ENCODE assay signal across 29 cellular contexts in genomic region chr2:46705663-46706062, GRCh38. TPM values are rescaled to one million over a fixed set of nuclear protein-coding genes. Genes with fewer than 3 reads are reported as not detected.
DNase-seq lines count a peak whose midpoint lies in the region; ATAC-seq and TF ChIP-seq lines count a peak whose summit lies in the region.
"Had no signal": no experiment of that assay in that cellular context is flagged by ENCODE, and none has a peak within 500 bp of the region (broad histone marks: within the 10 kb centered on the region; RNA-seq: fewer than 3 reads in every experiment).

No MANE protein-coding gene starts in this region.

- H3K27me3 ChIP-seq in GM23338 (ENCODE audit: insufficient read depth): peaks cover 3% of the 10 kb centered on the region; the same call in 1 of the 2 replicates
- H3K27me3 ChIP-seq in iPS-18a (ENCODE audit: control insufficient read depth, insufficient read depth, low read length): no peaks in the 10 kb centered on the region
- H3K27me3 ChIP-seq in smooth muscle cell (ENCODE audit: low read depth): no peaks in the 10 kb centered on the region
- no peaks in the 10 kb centered on the region for H3K27me3 ChIP-seq in neural progenitor cell
- H3K27me3 ChIP-seq: brain microvascular endothelial cell, right atrium auricular region, tibial nerve had no signal

- H3K4me1 Mint-ChIP-seq in GM23338: peaks cover 38% of the 10 kb centered on the region
- H3K4me1 Mint-ChIP-seq in activated T-helper 1 cell treated with anti-CD3 and anti-CD28 coated beads, Interleukin-12 subunit alpha, Interleukin-12 subunit beta, Interleukin-2, Interleukin-4 antibody, amounts not matched to agents 30 ng/mL and 10 ng/mL and 1 ng/mL, durations not matched to agents 14 hours and 24 hours and 36 hours (ENCODE audit: low read depth): peaks cover 24% of the 10 kb centered on the region
- H3K4me1 Mint-ChIP-seq in neural progenitor cell: peaks cover 6% of the 10 kb centered on the region

- no peak for TF ChIP-seq CTCF in GM23338 (conservative IDR thresholded peaks at IDR 0.05; ENCODE audit: low read depth in 2 of 2)
- no peak for TF ChIP-seq CTCF in smooth muscle cell (IDR thresholded peaks at IDR 0.05; ENCODE audit: borderline replicate concordance, insufficient read depth, poor library complexity, severe bottlenecking)
- no peak for TF ChIP-seq CTCF in neural progenitor cell (IDR thresholded peaks at IDR 0.05)

- H3K27me3 Mint-ChIP-seq in GM23338 (ENCODE audit: insufficient read depth, low read depth, poor library complexity): peaks cover 4% of the 10 kb centered on the region
- H3K27me3 Mint-ChIP-seq in activated T-helper 1 cell treated with anti-CD3 and anti-CD28 coated beads, Interleukin-12 subunit alpha, Interleukin-12 subunit beta, Interleukin-2, Interleukin-4 antibody, amounts not matched to agents 30 ng/mL and 10 ng/mL and 1 ng/mL, durations not matched to agents 14 hours and 24 hours and 36 hours (ENCODE audit: insufficient read depth): no peaks in the 10 kb centered on the region
- no peaks in the 10 kb centered on the region for H3K27me3 Mint-ChIP-seq in neural progenitor cell (ENCODE audit: insufficient read depth, low read depth)
- H3K27me3 Mint-ChIP-seq: activated CD4-positive, alpha-beta memory T cell treated with anti-CD3 and anti-CD28 coated beads for 36 hours; CD4-positive, CD25-positive, alpha-beta regulatory T cell had no signal

- H3K36me3 Mint-ChIP-seq in GM23338 (ENCODE audit: low read depth): no peaks in the 10 kb centered on the region
- no peaks in the 10 kb centered on the region for H3K36me3 Mint-ChIP-seq in activated T-helper 1 cell treated with anti-CD3 and anti-CD28 coated beads, Interleukin-12 subunit alpha, Interleukin-12 subunit beta, Interleukin-2, Interleukin-4 antibody, amounts not matched to agents 30 ng/mL and 10 ng/mL and 1 ng/mL, durations not matched to agents 14 hours and 24 hours and 36 hours (ENCODE audit: low read depth)
- peaks cover 8% of the 10 kb centered on the region for H3K36me3 Mint-ChIP-seq in neural progenitor cell
- H3K36me3 Mint-ChIP-seq: activated CD4-positive, alpha-beta memory T cell treated with anti-CD3 and anti-CD28 coated beads for 36 hours; CD4-positive, CD25-positive, alpha-beta regulatory T cell had no signal

- H3K4me2 ChIP-seq in GM23338: peak overlapping the region; percentile 70
- peak overlapping the region; percentile 70 for H3K4me2 ChIP-seq in smooth muscle cell
- H3K4me2 ChIP-seq in neural progenitor cell: no peak overlapping the region

- ATAC-seq in GM23338: no peak
- ATAC-seq: activated T-cell treated with anti-CD3 and anti-CD28 coated beads, Interleukin-2, amount 50 U/mL, for 72 hours; left lobe of liver had no signal

- H3K4me3 ChIP-seq in GM23338: peak overlapping the region; percentile 44; the same call in 1 of the 2 replicates
- H3K4me3 ChIP-seq in SK-N-MC: 0 out of 2 replicates have a peak overlapping the region, but pooled peaks have one; percentile 2
- H3K4me3 ChIP-seq in iPS-18a (ENCODE audit: low read length): no peak overlapping the region
- H3K4me3 ChIP-seq in smooth muscle cell: no peak overlapping the region
- no peak overlapping the region for H3K4me3 ChIP-seq in neural progenitor cell
- H3K4me3 ChIP-seq: right atrium auricular region, tibial nerve had no signal

- H3K27ac Mint-ChIP-seq in GM23338 (no peak overlapping the region), neural progenitor cell (no peak overlapping the region)
- no peak overlapping the region for H3K27ac Mint-ChIP-seq in activated T-helper 1 cell treated with anti-CD3 and anti-CD28 coated beads, Interleukin-12 subunit alpha, Interleukin-12 subunit beta, Interleukin-2, Interleukin-4 antibody, amounts not matched to agents 30 ng/mL and 10 ng/mL and 1 ng/mL, durations not matched to agents 14 hours and 24 hours and 36 hours
- H3K27ac Mint-ChIP-seq: activated CD4-positive, alpha-beta memory T cell treated with anti-CD3 and anti-CD28 coated beads for 36 hours; activated T-cell treated with anti-CD3 and anti-CD28 coated beads, Interleukin-2, amount 50 U/mL, for 72 hours; CD4-positive, CD25-positive, alpha-beta regulatory T cell; T-helper 1 cell treated with Interleukin-12 subunit alpha and Interleukin-12 subunit beta and Interleukin-4 antibody, amounts not matched to agents 30 μg/mL and 1 μg/mL, for 36 hours had no signal

- H3K27ac ChIP-seq in GM23338 (ENCODE audit: low read depth) (peak overlapping the region; percentile 66; the same call in 1 of the 2 replicates), SK-N-MC (no peak overlapping the region), iPS-18a (ENCODE audit: low read length) (peak overlapping the region; percentile 70), smooth muscle cell (ENCODE audit: low read depth) (peak overlapping the region; percentile 55), neural progenitor cell (no peak overlapping the region)
- H3K27ac ChIP-seq: brain microvascular endothelial cell, right atrium auricular region, RWPE1, tibial nerve had no signal

- H3F3A ChIP-seq in GM23338 (replicated peaks; ENCODE audit: low read depth) (no peaks in the 10 kb centered on the region), smooth muscle cell (ENCODE audit: low read depth) (peaks cover 17% of the 10 kb centered on the region), neural progenitor cell (ENCODE audit: low read depth) (no peaks in the 10 kb centered on the region)

- H3K9me3 Mint-ChIP-seq in GM23338 (no peaks in the 10 kb centered on the region), neural progenitor cell (peaks cover 7% of the 10 kb centered on the region)
- H3K9me3 Mint-ChIP-seq in activated T-helper 1 cell treated with anti-CD3 and anti-CD28 coated beads, Interleukin-12 subunit alpha, Interleukin-12 subunit beta, Interleukin-2, Interleukin-4 antibody, amounts not matched to agents 30 ng/mL and 10 ng/mL and 1 ng/mL, durations not matched to agents 14 hours and 24 hours and 36 hours: no peaks in the 10 kb centered on the region
- H3K9me3 Mint-ChIP-seq: activated CD4-positive, alpha-beta memory T cell treated with anti-CD3 and anti-CD28 coated beads for 36 hours; activated T-cell treated with anti-CD3 and anti-CD28 coated beads, Interleukin-2, amount 50 U/mL, for 72 hours; neural crest cell; T-helper 1 cell treated with Interleukin-12 subunit alpha and Interleukin-12 subunit beta and Interleukin-4 antibody, amounts not matched to agents 30 μg/mL and 1 μg/mL, for 36 hours had no signal

- H2AFZ ChIP-seq in GM23338 (no peak overlapping the region), smooth muscle cell (ENCODE audit: low read depth) (no peak overlapping the region), neural progenitor cell (replicated peaks) (no peak overlapping the region)
- H2AFZ ChIP-seq: parathyroid adenoma had no signal

- WGBS in smooth muscle cell (ENCODE audit: low lambda C conversion rate): 82% methylated on average over 2 of the region's 2 CpGs

- peaks cover 29% of the 10 kb centered on the region for H4K20me1 ChIP-seq in GM23338 (replicated peaks; ENCODE audit: insufficient read depth)
- H4K20me1 ChIP-seq in smooth muscle cell (ENCODE audit: low read depth): peaks cover 100% of the 10 kb centered on the region
- peaks cover 60% of the 10 kb centered on the region for H4K20me1 ChIP-seq in neural progenitor cell (ENCODE audit: low read depth)

- H3K36me3 ChIP-seq in GM23338 (ENCODE audit: insufficient read depth): no peaks in the 10 kb centered on the region
- no peaks in the 10 kb centered on the region for H3K36me3 ChIP-seq in SK-N-MC (ENCODE audit: insufficient read depth, low read length)
- no peaks in the 10 kb centered on the region for H3K36me3 ChIP-seq in iPS-18a (ENCODE audit: control insufficient read depth, low read depth, low read length)
- H3K36me3 ChIP-seq in smooth muscle cell (ENCODE audit: low read depth): no peaks in the 10 kb centered on the region
- no peaks in the 10 kb centered on the region for H3K36me3 ChIP-seq in neural progenitor cell
- H3K36me3 ChIP-seq: brain microvascular endothelial cell, right atrium auricular region, tibial nerve had no signal

- H3K4me1 ChIP-seq in GM23338 (ENCODE audit: insufficient read depth) (peaks cover 71% of the 10 kb centered on the region), iPS-18a (ENCODE audit: control insufficient read depth, low read depth, low read length) (peaks cover 76% of the 10 kb centered on the region), smooth muscle cell (ENCODE audit: low read depth) (peaks cover 41% of the 10 kb centered on the region), neural progenitor cell (peaks cover 26% of the 10 kb centered on the region)

- no peaks in the 10 kb centered on the region for H3K9me2 ChIP-seq in GM23338 (ENCODE audit: insufficient read depth)

- H3K79me2 ChIP-seq in GM23338 (replicated peaks; ENCODE audit: insufficient read depth) (peaks cover 91% of the 10 kb centered on the region), smooth muscle cell (ENCODE audit: low read depth) (peaks cover 100% of the 10 kb centered on the region), neural progenitor cell (ENCODE audit: low read depth) (peaks cover 100% of the 10 kb centered on the region)

- no peak overlapping the region for H3K9ac ChIP-seq in SK-N-MC (ENCODE audit: insufficient read length)
- H3K9ac ChIP-seq in iPS-18a (ENCODE audit: low read length): peak overlapping the region; percentile 24
- H3K9ac ChIP-seq in smooth muscle cell (ENCODE audit: low read depth): no peak overlapping the region
- no peak overlapping the region for H3K9ac ChIP-seq in neural progenitor cell
- H3K9ac ChIP-seq: parathyroid adenoma had no signal

- intact Hi-C loops in activated T-helper 1 cell treated with anti-CD3 and anti-CD28 coated beads, Interleukin-12 subunit alpha, Interleukin-12 subunit beta, Interleukin-2, Interleukin-4 antibody, amounts not matched to agents 30 ng/mL and 10 ng/mL and 1 ng/mL, durations not matched to agents 14 hours and 24 hours and 36 hours (cut with micrococcal nuclease): no loop called here
- intact Hi-C loops in posterior cingulate gyrus (cut with DNase I): no loop called here

- DNase-seq in GM23338 (ENCODE audit: low spot score) (no peak), SK-N-MC (ENCODE audit: low read depth, low spot score) (no peak), smooth muscle cell (lab: John Stamatoyannopoulos, UW; ENCODE audit: unreplicated experiment) (no peak), neural progenitor cell (ENCODE audit: low spot score) (no peak), posterior cingulate gyrus (no peak)
- DNase-seq in activated T-helper 1 cell treated with anti-CD3 and anti-CD28 coated beads, Interleukin-12 subunit alpha, Interleukin-12 subunit beta, Interleukin-2, Interleukin-4 antibody, amounts not matched to agents 30 ng/mL and 10 ng/mL and 1 ng/mL, durations not matched to agents 14 hours and 24 hours and 36 hours (ENCODE audit: low spot score): no peak
- DNase-seq: activated CD4-positive, alpha-beta memory T cell treated with anti-CD3 and anti-CD28 coated beads for 36 hours; activated CD4-positive, CD25-positive, alpha-beta regulatory T cell treated with anti-CD3 and anti-CD28 coated beads, Interleukin-2, amount 50 U/mL, for 72 hours; activated naive CD4-positive, alpha-beta T cell treated with Interleukin-2 at 50 U/mL for 16 hours; activated T-cell treated with anti-CD3 and anti-CD28 coated beads, Interleukin-2, amount 50 U/mL, for 72 hours; brain microvascular endothelial cell; CD4-positive, CD25-positive, alpha-beta regulatory T cell; hypothalamus; KBM-7; mesendoderm; NCI-H1105 treated with DMSO at 0.1 percent for 48 hours; NCI-H1930; NCI-H2171 treated with DMSO at 0.1 percent for 48 hours; NCI-H510A treated with DMSO at 0.1 percent for 48 hours; stimulated activated CD4-positive, alpha-beta T cell treated with anti-CD3 and anti-CD28 coated beads, Interleukin-12 subunit alpha, Interleukin-12 subunit beta, amount 100 ng/mL, for 4 hours; stimulated activated CD4-positive, alpha-beta T cell treated with anti-CD3 and anti-CD28 coated beads, Interleukin-4, amount 100 ng/mL, for 1 hour had no signal

- H3K4me3 Mint-ChIP-seq in GM23338: peak overlapping the region; percentile 69; the same call in 2 of the 3 replicates
- H3K4me3 Mint-ChIP-seq in activated T-helper 1 cell treated with anti-CD3 and anti-CD28 coated beads, Interleukin-12 subunit alpha, Interleukin-12 subunit beta, Interleukin-2, Interleukin-4 antibody, amounts not matched to agents 30 ng/mL and 10 ng/mL and 1 ng/mL, durations not matched to agents 14 hours and 24 hours and 36 hours: no peak overlapping the region
- H3K4me3 Mint-ChIP-seq in neural progenitor cell: no peak overlapping the region
- H3K4me3 Mint-ChIP-seq: activated CD4-positive, alpha-beta memory T cell treated with anti-CD3 and anti-CD28 coated beads for 36 hours; activated T-cell treated with anti-CD3 and anti-CD28 coated beads, Interleukin-2, amount 50 U/mL, for 72 hours; CD4-positive, CD25-positive, alpha-beta regulatory T cell; neural crest cell; T-helper 1 cell treated with Interleukin-12 subunit alpha and Interleukin-12 subunit beta and Interleukin-4 antibody, amounts not matched to agents 30 μg/mL and 1 μg/mL, for 36 hours had no signal

- H3K9me3 ChIP-seq in SK-N-MC (ENCODE audit: low read depth, low read length) (no peaks in the 10 kb centered on the region), iPS-18a (ENCODE audit: control insufficient read depth, low read depth, low read length) (no peaks in the 10 kb centered on the region), smooth muscle cell (replicated peaks; ENCODE audit: low read depth) (no peaks in the 10 kb centered on the region), neural progenitor cell (ENCODE audit: low read depth) (no peaks in the 10 kb centered on the region)
- H3K9me3 ChIP-seq: right atrium auricular region, tibial nerve had no signal

RNA-seq across cellular contexts. Expression of gene SOCS5, which starts 6.6 kb away (rescaled TPM):
- total RNA-seq in GM23338 (2014; rRNA removed; shearing (Covaris generic)): 23.9 and 24.1 TPM in 2 replicates
- polyA plus RNA-seq in GM23338 (2016; fragmentation: Nextera tagmentation; extraction: Ambion mirVana) (5.5 and 5.8 TPM in 2 replicates), smooth muscle cell (6.2 and 8.9 TPM in 2 replicates)
- total RNA-seq in smooth muscle cell (31.1 and 42.8 TPM in 2 replicates), neural progenitor cell (ENCODE audit: low replicate concordance) (22.1 and 26.6 TPM in 2 replicates)
- 6.5 and 6.6 TPM in 2 replicates for total RNA-seq in activated T-helper 1 cell treated with anti-CD3 and anti-CD28 coated beads, Interleukin-12 subunit alpha, Interleukin-12 subunit beta, Interleukin-2, Interleukin-4 antibody, amounts not matched to agents 30 ng/mL and 10 ng/mL and 1 ng/mL, durations not matched to agents 14 hours and 24 hours and 36 hours

Comparison
In these comparisons a context has a peak if more than half of its experiments do, and no peak if none do; other contexts are left out.
1. H3K27ac ChIP-seq: peak in GM23338 (single experiment), iPS-18a (single experiment) and smooth muscle cell (single experiment); none in SK-N-MC (single experiment) and neural progenitor cell (single experiment).
2. H3K4me3 ChIP-seq: peak in GM23338 (single experiment) and SK-N-MC (single experiment); none in iPS-18a (single experiment), smooth muscle cell (single experiment) and neural progenitor cell (single experiment).